10 cellular contexts compared by ENCODE assay signal in the genomic region with DNA sequence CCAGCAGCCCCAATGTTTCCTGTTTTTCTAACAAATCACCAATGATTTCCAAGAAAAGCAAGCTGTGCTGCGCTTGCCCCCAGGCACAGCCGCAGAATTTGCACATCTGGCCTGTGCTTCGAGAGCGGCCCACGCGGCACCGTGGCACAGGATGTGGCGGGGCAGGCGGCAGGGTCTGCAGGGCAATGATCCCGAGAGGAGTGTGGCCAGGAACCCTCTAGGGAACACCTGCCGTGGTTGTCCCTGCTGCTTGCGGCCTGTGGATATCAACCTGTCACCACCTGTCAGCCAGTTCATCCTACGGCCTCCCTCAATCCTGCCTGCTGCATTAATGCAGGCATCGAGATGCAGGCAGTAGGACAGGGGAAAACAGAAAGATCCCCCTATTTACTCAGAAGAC. TPM values are rescaled to one million over a fixed set of nuclear protein-coding genes. Genes with fewer than 3 reads are reported as not detected.
DNase-seq lines count a peak whose midpoint lies in the region; ATAC-seq and TF ChIP-seq lines count a peak whose summit lies in the region.
"Had no signal": no experiment of that assay in that cellular context is flagged by ENCODE, and none has a peak within 500 bp of the region (broad histone marks: within the 10 kb centered on the region; RNA-seq: fewer than 3 reads in every experiment).

No MANE protein-coding gene starts in this region.

- TF ChIP-seq POLR2A in GM18505 (IDR thresholded peaks at IDR 0.05; ENCODE audit: borderline replicate concordance, extremely low read depth, insufficient read depth, insufficient read length) (peak; percentile 37), spleen (IDR thresholded peaks at IDR 0.05) (no peak)

- peak; percentile 68 for DNase-seq in activated T-helper 1 cell treated with anti-CD3 and anti-CD28 coated beads, Interleukin-12 subunit alpha, Interleukin-12 subunit beta, Interleukin-2, Interleukin-4 antibody, amounts not matched to agents 30 ng/mL and 10 ng/mL and 1 ng/mL, durations not matched to agents 14 hours and 24 hours and 36 hours (ENCODE audit: low spot score)
- peak; percentile 92 for DNase-seq in spleen
- DNase-seq in AG20443 (ENCODE audit: low spot score) = no peak
- no peak for DNase-seq in T1000 (lab: John Stamatoyannopoulos, UW)
- no peak for DNase-seq in dermis blood vessel endothelial cell
- no peak for DNase-seq in NCI-H345 treated with DMSO at 0.1 percent for 48 hours (lab: John Stamatoyannopoulos, UW; ENCODE audit: unreplicated experiment)
- DNase-seq: DMS153, NCI-H2107 had no signal

- H3K36me3 Mint-ChIP-seq in activated T-helper 1 cell treated with anti-CD3 and anti-CD28 coated beads, Interleukin-12 subunit alpha, Interleukin-12 subunit beta, Interleukin-2, Interleukin-4 antibody, amounts not matched to agents 30 ng/mL and 10 ng/mL and 1 ng/mL, durations not matched to agents 14 hours and 24 hours and 36 hours (ENCODE audit: low read depth) = peaks cover 39% of the 10 kb centered on the region

- peak overlapping the region in 3 of 8 donors; percentile 1 to 52 (median 23) for H3K4me3 ChIP-seq in spleen

- no peaks in the 10 kb centered on the region for H3K27me3 Mint-ChIP-seq in activated T-helper 1 cell treated with anti-CD3 and anti-CD28 coated beads, Interleukin-12 subunit alpha, Interleukin-12 subunit beta, Interleukin-2, Interleukin-4 antibody, amounts not matched to agents 30 ng/mL and 10 ng/mL and 1 ng/mL, durations not matched to agents 14 hours and 24 hours and 36 hours (ENCODE audit: insufficient read depth)

- intact Hi-C loops in activated T-helper 1 cell treated with anti-CD3 and anti-CD28 coated beads, Interleukin-12 subunit alpha, Interleukin-12 subunit beta, Interleukin-2, Interleukin-4 antibody, amounts not matched to agents 30 ng/mL and 10 ng/mL and 1 ng/mL, durations not matched to agents 14 hours and 24 hours and 36 hours (cut with micrococcal nuclease) = loop anchor here (1.0 kb wide), 4 partner anchors 8 to 42 kb away; a partner anchor contains a TSS
- intact Hi-C loops in spleen (cut with DNase I; ENCODE audit: low total_unique reads) = no loop called here

- H3K27ac Mint-ChIP-seq in activated T-helper 1 cell treated with anti-CD3 and anti-CD28 coated beads, Interleukin-12 subunit alpha, Interleukin-12 subunit beta, Interleukin-2, Interleukin-4 antibody, amounts not matched to agents 30 ng/mL and 10 ng/mL and 1 ng/mL, durations not matched to agents 14 hours and 24 hours and 36 hours = peak overlapping the region; percentile 97

- peak overlapping the region; percentile 36 to 88 (median 70) for H3K27ac ChIP-seq in spleen

- peaks cover 0 to 5% (median 0%) of the 10 kb centered on the region in 8 donors for H3K9me3 ChIP-seq in spleen

- H3K36me3 ChIP-seq in spleen = peaks cover 0 to 44% (median 2%) of the 10 kb centered on the region in 6 donors

- peaks cover 30 to 93% (median 63%) of the 10 kb centered on the region in 6 donors for H3K4me1 ChIP-seq in spleen

- ATAC-seq in GM18505 (IDR thresholded peaks at IDR 0.05; ENCODE audit: unreplicated experiment) (no peak), HG03457 (IDR thresholded peaks at IDR 0.05; ENCODE audit: unreplicated experiment) (peak; percentile 55)

- H3K4me1 Mint-ChIP-seq in activated T-helper 1 cell treated with anti-CD3 and anti-CD28 coated beads, Interleukin-12 subunit alpha, Interleukin-12 subunit beta, Interleukin-2, Interleukin-4 antibody, amounts not matched to agents 30 ng/mL and 10 ng/mL and 1 ng/mL, durations not matched to agents 14 hours and 24 hours and 36 hours (ENCODE audit: low read depth) = peaks cover 60% of the 10 kb centered on the region

- peaks cover 5% of the 10 kb centered on the region for H3K9me3 Mint-ChIP-seq in activated T-helper 1 cell treated with anti-CD3 and anti-CD28 coated beads, Interleukin-12 subunit alpha, Interleukin-12 subunit beta, Interleukin-2, Interleukin-4 antibody, amounts not matched to agents 30 ng/mL and 10 ng/mL and 1 ng/mL, durations not matched to agents 14 hours and 24 hours and 36 hours

- no peak for TF ChIP-seq CTCF in spleen (IDR thresholded peaks at IDR 0.05 in 8 of 11, conservative IDR thresholded peaks at IDR 0.05 in 3 of 11)

- H3K27me3 ChIP-seq in spleen (replicated peaks in 1 of 7) = peaks cover 0 to 4% (median 0%) of the 10 kb centered on the region in 7 donors

- peak overlapping the region; percentile 67 for H3K4me3 Mint-ChIP-seq in activated T-helper 1 cell treated with anti-CD3 and anti-CD28 coated beads, Interleukin-12 subunit alpha, Interleukin-12 subunit beta, Interleukin-2, Interleukin-4 antibody, amounts not matched to agents 30 ng/mL and 10 ng/mL and 1 ng/mL, durations not matched to agents 14 hours and 24 hours and 36 hours

- WGBS in spleen, 5 donors = 25 to 38% (median 32%) methylated on average over 12 to 14 of the region's 14 CpGs

RNA-seq across cellular contexts. Expression of a gene that starts 24.0 kb away (rescaled TPM):
- 30.5 and 33.6 TPM in 2 replicates for total RNA-seq in activated T-helper 1 cell treated with anti-CD3 and anti-CD28 coated beads, Interleukin-12 subunit alpha, Interleukin-12 subunit beta, Interleukin-2, Interleukin-4 antibody, amounts not matched to agents 30 ng/mL and 10 ng/mL and 1 ng/mL, durations not matched to agents 14 hours and 24 hours and 36 hours
- total RNA-seq in spleen (100 to 1,000 TPM in 1 of 7 donors, 10 to 100 TPM in 6; 46.1 to 110 (median 79.1) TPM), dermis blood vessel endothelial cell (0.05 TPM in 1 of 2 replicates, not detected in the other)
- 10 to 100 TPM in 2 of 3 donors, 1 to 10 TPM in 1; 8.5 to 18.2 (median 12.3) TPM for polyA plus RNA-seq in spleen

Comparison
In these comparisons a context has a peak if more than half of its experiments do, and no peak if none do; other contexts are left out.
1. DNase-seq: peak in activated T-helper 1 cell treated with anti-CD3 and anti-CD28 coated beads, Interleukin-12 subunit alpha, Interleukin-12 subunit beta, Interleukin-2, Interleukin-4 antibody, amounts not matched to agents 30 ng/mL and 10 ng/mL and 1 ng/mL, durations not matched to agents 14 hours and 24 hours and 36 hours (single experiment) and spleen (single experiment); none in AG20443 (single experiment), T1000 (single experiment), dermis blood vessel endothelial cell (single experiment) and NCI-H345 treated with DMSO at 0.1 percent for 48 hours (single experiment).
2. RNA of a gene that starts 24.0 kb away (total RNA-seq): 46.1 to 110 TPM in spleen and 30.5 to 33.6 TPM in activated T-helper 1 cell treated with anti-CD3 and anti-CD28 coated beads, Interleukin-12 subunit alpha, Interleukin-12 subunit beta, Interleukin-2, Interleukin-4 antibody, amounts not matched to agents 30 ng/mL and 10 ng/mL and 1 ng/mL, durations not matched to agents 14 hours and 24 hours and 36 hours; 0.05 TPM in dermis blood vessel endothelial cell; every median in the first group is over 10 times any median in the second.